29 cellular contexts compared by ENCODE assay signal in the genomic region with DNA sequence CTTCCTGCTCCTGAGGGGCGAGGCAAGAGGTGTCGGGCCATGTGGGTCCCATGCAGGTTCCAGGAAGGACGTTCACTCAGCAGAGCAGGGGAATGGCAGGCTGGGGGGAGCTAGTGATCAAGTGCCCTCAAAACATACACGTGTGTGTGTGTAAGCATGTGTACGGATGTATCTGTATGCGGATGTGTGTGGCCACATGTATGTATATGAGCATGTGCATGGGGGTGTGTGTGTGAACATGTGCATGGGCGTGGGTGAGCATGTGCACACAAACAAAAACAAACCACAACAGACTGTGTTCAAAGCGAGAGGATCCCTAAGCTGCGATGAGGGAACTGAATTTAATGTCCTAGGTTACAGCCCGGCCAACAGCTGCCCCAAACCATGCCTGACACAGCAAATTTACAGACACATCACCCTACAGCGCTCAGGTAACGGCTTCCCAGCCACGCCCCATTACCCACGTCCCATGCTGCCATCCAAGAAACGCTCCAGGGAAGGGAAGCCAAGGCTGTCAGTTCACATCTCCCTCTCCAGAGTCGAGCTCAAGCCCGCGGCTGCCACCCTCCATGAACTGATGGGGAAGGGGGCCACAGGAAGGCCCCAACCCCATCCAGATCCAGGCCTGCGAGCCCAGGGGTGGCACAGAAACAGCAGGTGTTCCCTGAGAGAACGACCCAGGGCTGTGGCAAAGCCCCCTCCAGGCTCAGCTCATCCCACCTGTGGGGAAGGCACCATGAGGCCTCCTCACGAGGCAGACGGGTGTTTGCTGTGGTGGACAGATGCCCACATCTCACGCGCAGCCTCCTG. TPM values are rescaled to one million over a fixed set of nuclear protein-coding genes. Genes with fewer than 3 reads are reported as not detected.
DNase-seq lines count a peak whose midpoint lies in the region; ATAC-seq, FAIRE-seq and TF ChIP-seq lines count a peak whose summit lies in the region.
"Had no signal": no experiment of that assay in that cellular context is flagged by ENCODE, and none has a peak within 500 bp of the region (broad histone marks: within the 10 kb centered on the region; RNA-seq: fewer than 3 reads in every experiment).

No MANE protein-coding gene starts in this region.

- no peak for ATAC-seq in aorta (ENCODE audit: low FRiP score)
- ATAC-seq: A549, foreskin keratinocyte, GM12878, Panc1, right cardiac atrium had no signal

- H3K27me3 ChIP-seq in aorta (ENCODE audit: control insufficient read depth in 1 of 2, insufficient read depth in 2 of 2, low read length in 1 of 2): no peaks in the 10 kb centered on the region
- H3K27me3 ChIP-seq: foreskin keratinocyte had no signal

- H3K4me1 ChIP-seq in kidney (ENCODE audit: control insufficient read depth in 1 of 2, insufficient read depth in 1 of 2, low read depth in 1 of 2, low read length in 2 of 2) (no peaks in the 10 kb centered on the region), aorta (ENCODE audit: control insufficient read depth in 1 of 2, insufficient read depth in 2 of 2, low read length in 2 of 2) (no peaks in the 10 kb centered on the region)
- H3K4me1 ChIP-seq: A549, esophagus squamous epithelium, foreskin keratinocyte, spleen had no signal

- H3K27ac ChIP-seq in kidney (ENCODE audit: low read depth in 2 of 2, low read length in 2 of 2) (no peak overlapping the region), aorta (ENCODE audit: low read depth in 1 of 2, low read length in 2 of 2) (no peak overlapping the region)
- H3K27ac ChIP-seq: A549, esophagus squamous epithelium, foreskin keratinocyte, spleen, thoracic aorta had no signal

- no peak for TF ChIP-seq CTCF in kidney (IDR thresholded peaks at IDR 0.05; ENCODE audit: borderline replicate concordance, extremely low read depth, insufficient read depth)

- H3K4me3 ChIP-seq in kidney (ENCODE audit: low read length in 2 of 2) (no peak overlapping the region), aorta (ENCODE audit: low read length in 2 of 2) (no peak overlapping the region)
- H3K4me3 ChIP-seq: A549, esophagus squamous epithelium, GM12878, spleen, thoracic aorta had no signal

- H3K9me3 ChIP-seq in kidney (ENCODE audit: control insufficient read depth in 1 of 2, low read length in 2 of 2): no peaks in the 10 kb centered on the region
- no peaks in the 10 kb centered on the region for H3K9me3 ChIP-seq in aorta (ENCODE audit: control insufficient read depth, low read length)
- H3K9me3 ChIP-seq: esophagus squamous epithelium, spleen, thoracic aorta had no signal

- H3K36me3 ChIP-seq in kidney (ENCODE audit: control insufficient read depth in 1 of 2, insufficient read depth in 2 of 2, low read length in 2 of 2): no peaks in the 10 kb centered on the region
- no peaks in the 10 kb centered on the region for H3K36me3 ChIP-seq in aorta (ENCODE audit: control insufficient read depth in 1 of 2, insufficient read depth in 2 of 2, low read length in 1 of 2)
- H3K36me3 ChIP-seq: esophagus squamous epithelium, spleen, thoracic aorta had no signal

- no peak for FAIRE-seq in kidney (lab: Jason Lieb, UNC)
- FAIRE-seq: A549, endometrium, GM12878, H54, keratinocyte, urothelium cell line had no signal

- intact Hi-C loops in kidney (cut with DNase I): no loop called here
- intact Hi-C loops in aorta (cut with DNase I): no loop called here

- H3K9ac ChIP-seq in kidney (ENCODE audit: low read length in 2 of 2): no peak overlapping the region

- WGBS in aorta, 2 donors: 73% methylated on average over 24 of the region's 24 CpGs

- peak; percentile 24 for DNase-seq in NCI-H748 (lab: John Stamatoyannopoulos, UW; ENCODE audit: unreplicated experiment)
- no peak for DNase-seq in NCI-H748 treated with DMSO at 0.1 percent for 48 hours (lab: John Stamatoyannopoulos, UW)
- DNase-seq in NCI-H187 (lab: John Stamatoyannopoulos, UW): peak; percentile 54 to 70
- peak; percentile 30 to 69 for DNase-seq in NCI-H526 (lab: John Stamatoyannopoulos, UW)
- peak; percentile 71 for DNase-seq in kidney
- no peak for DNase-seq in LoVo (ENCODE audit: low spot score)
- DNase-seq in SHP77 treated with DMSO at 0.1 percent for 48 hours (lab: John Stamatoyannopoulos, UW): no peak
- DNase-seq in aorta: no peak
- DNase-seq: activated CD4-positive, alpha-beta memory T cell treated with anti-CD3 and anti-CD28 coated beads, Interleukin-2, amount 10 ng/mL, durations not matched to agents 7 days and 5 days; activated CD8-positive, alpha-beta memory T cell treated with anti-CD3 and anti-CD28 coated beads, Interleukin-2, amount 50 U/mL, for 4 hours; activated naive CD4-positive, alpha-beta T cell treated with anti-CD3 and anti-CD28 coated beads for 36 hours; CD4-positive, alpha-beta T cell; DMS 273 treated with DMSO at 0.1 percent for 48 hours; esophagus squamous epithelium; foreskin keratinocyte; Kasumi-1; NCI-H1694; right cardiac atrium; SIG-M5; spleen; stimulated activated CD4-positive, alpha-beta T cell treated with anti-CD3 and anti-CD28 coated beads, Interleukin-2, amount 100 ng/mL, for 24 hours had no signal

RNA-seq across cellular contexts. Expression of gene PTPRN2, which starts 56.6 kb away (rescaled TPM):
- total RNA-seq in kidney: 4.8 TPM
- 6.2 TPM for polyA plus RNA-seq in kidney (ENCODE audit: insufficient read depth, low read depth, low replicate concordance)
- 1 to 10 TPM; 1.4 to 3.3 TPM for total RNA-seq in aorta
- polyA plus RNA-seq in aorta: 1 to 10 TPM in 1 of 2 donors, under 1 TPM in 1; 0.67 to 1.4 TPM
- total RNA-seq: foreskin keratinocyte, GM12878 had no signal
- polyA plus RNA-seq: foreskin keratinocyte, keratinocyte had no signal

Comparison
In these comparisons a context has a peak if more than half of its experiments do, and no peak if none do; other contexts are left out.
1. DNase-seq: peak in NCI-H748 (single experiment), NCI-H187 (2 of 2), NCI-H526 (2 of 2) and kidney (single experiment); none in NCI-H748 treated with DMSO at 0.1 percent for 48 hours (single experiment), LoVo (single experiment), SHP77 treated with DMSO at 0.1 percent for 48 hours (single experiment) and aorta (0 of 2).